Comparison of ENCODE assay signal across 8 cellular contexts in genomic region chr1:108199231-108199657, GRCh38. TPM values are rescaled to one million over a fixed set of nuclear protein-coding genes. Genes with fewer than 3 reads are reported as not detected.
DNase-seq lines count a peak whose midpoint lies in the region; ATAC-seq and TF ChIP-seq lines count a peak whose summit lies in the region.

No MANE protein-coding gene starts in this region.

- peak overlapping the region; percentile 66 for H3K4me3 ChIP-seq in GM08714 (ENCODE audit: low read length)
- H3K4me3 ChIP-seq in sigmoid colon = peak overlapping the region; percentile 87 to 93 (median 90)

- peak; percentile 12 for DNase-seq in NCI-H1694 (lab: John Stamatoyannopoulos, UW)
- peak; percentile 26 for DNase-seq in amniotic epithelial cell (ENCODE audit: low read depth)
- DNase-seq in iPS DF 4.7 (ENCODE audit: extremely low read depth, low spot score) = peak; percentile 36
- DNase-seq in sigmoid colon = no peak
- no peak for DNase-seq in activated CD4-positive, alpha-beta T cell treated with anti-CD3 and anti-CD28 coated beads for 48 hours

- no peaks in the 10 kb centered on the region for H3K27me3 ChIP-seq in sigmoid colon

- no peaks in the 10 kb centered on the region for H3K9me3 ChIP-seq in sigmoid colon

- H3K36me3 ChIP-seq in sigmoid colon = peaks cover 0 to 16% (median 0%) of the 10 kb centered on the region in 4 donors

- TF ChIP-seq CTCF in sigmoid colon (IDR thresholded peaks at IDR 0.05) = no peak

- peak overlapping the region; percentile 87 to 94 (median 91) for H3K27ac ChIP-seq in sigmoid colon

- H3K4me1 ChIP-seq in sigmoid colon = peaks cover 0 to 31% (median 21%) of the 10 kb centered on the region in 4 donors

- TF ChIP-seq POLR2A in sigmoid colon (IDR thresholded peaks at IDR 0.05) = no peak

- ATAC-seq in HG02852 (IDR thresholded peaks at IDR 0.05; ENCODE audit: unreplicated experiment) (no peak), GM21528 (IDR thresholded peaks at IDR 0.05; ENCODE audit: low FRiP score, unreplicated experiment) (no peak)

- intact Hi-C loops in sigmoid colon (cut with DNase I) = no loop called here

- WGBS in sigmoid colon, 2 donors = 3 to 10% methylated on average over 9 of the region's 9 CpGs

- TF ChIP-seq EP300 in sigmoid colon (IDR thresholded peaks at IDR 0.05) = no peak

RNA-seq across cellular contexts. Expression of gene SLC25A24, which starts 0.9 kb away (rescaled TPM):
- total RNA-seq in sigmoid colon = 10 to 100 TPM; 20.2 to 31.4 (median 24.9) TPM
- polyA plus RNA-seq in sigmoid colon = 10 to 100 TPM; 27.7 to 47.6 (median 36.6) TPM

RNA-seq across cellular contexts. Expression of gene NBPF4, which starts 44.6 kb away (rescaled TPM):
- not detected for total RNA-seq in sigmoid colon
- polyA plus RNA-seq in sigmoid colon = under 1 TPM in 1 of 3 donors, not detected in 2; 0.20 TPM

Comparison
In these comparisons a context has a peak if more than half of its experiments do, and no peak if none do; other contexts are left out.
1. DNase-seq: peak in NCI-H1694 (single experiment), amniotic epithelial cell (single experiment) and iPS DF 4.7 (single experiment); none in sigmoid colon (single experiment) and activated CD4-positive, alpha-beta T cell treated with anti-CD3 and anti-CD28 coated beads for 48 hours (single experiment).